ENCODE assay signal across 28 cellular contexts in the genomic region with DNA sequence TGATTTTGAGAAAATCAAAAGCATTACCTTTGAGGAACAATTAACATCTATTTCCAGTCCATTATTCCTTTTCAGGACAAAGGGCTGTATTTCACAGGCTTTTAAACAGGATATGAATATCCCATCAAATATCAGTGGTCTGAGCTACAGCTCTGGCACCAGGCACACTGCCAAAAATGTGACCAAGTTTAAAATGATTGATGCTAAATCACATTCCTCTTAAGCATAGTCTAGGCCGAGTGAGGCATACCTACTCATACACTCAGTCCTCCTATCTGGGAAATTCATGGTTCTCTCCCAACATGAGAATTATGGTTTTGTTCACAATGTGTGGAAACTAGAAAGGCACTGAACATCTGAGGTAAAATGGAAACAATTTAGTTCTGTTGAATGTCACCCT.
"Had no signal": no experiment of that assay in that cellular context is flagged by ENCODE, and none has a peak within 500 bp of the region (broad histone marks: within the 10 kb centered on the region; RNA-seq: fewer than 3 reads in every experiment).

No MANE protein-coding gene starts in this region.

- H3K27me3 ChIP-seq: cardiac muscle cell, foreskin keratinocyte, tibial nerve had no signal

- H3K27me3 Mint-ChIP-seq: activated CD4-positive, alpha-beta T cell treated with anti-CD3 and anti-CD28 coated beads for 36 hours; activated CD8-positive, alpha-beta memory T cell treated with anti-CD3 and anti-CD28 coated beads, Interleukin-2, amount 10 ng/mL, durations not matched to agents 7 days and 5 days; activated naive CD4-positive, alpha-beta T cell treated with anti-CD3 and anti-CD28 coated beads, Interleukin-2, amount 50 U/mL, for 24 hours; brain; effector memory CD8-positive, alpha-beta T cell; natural killer cell treated with Interleukin-12 subunit alpha and Interleukin-12 subunit beta and Interleukin-15 and Interleukin-18, amount 100 ng/mL, for 72 hours had no signal

- H3K27ac Mint-ChIP-seq: activated CD4-positive, alpha-beta T cell treated with anti-CD3 and anti-CD28 coated beads for 36 hours; activated CD8-positive, alpha-beta memory T cell treated with anti-CD3 and anti-CD28 coated beads, Interleukin-2, amount 10 ng/mL, durations not matched to agents 7 days and 5 days; activated CD8-positive, alpha-beta T cell treated with anti-CD3 and anti-CD28 coated beads, Interleukin-2, amount 10 ng/mL, durations not matched to agents 7 days and 5 days; activated naive CD4-positive, alpha-beta T cell treated with anti-CD3 and anti-CD28 coated beads, Interleukin-2, amount 50 U/mL, for 24 hours; activated T-helper 2 cell treated with anti-CD3 and anti-CD28 coated beads, Interferon-gamma antibody, Interleukin-2, Interleukin-4, amounts not matched to agents 10 μg/mL and 5 μg/mL and 100 μg/mL, durations not matched to agents 14 hours and 24 hours and 36 hours; brain; effector memory CD8-positive, alpha-beta T cell; natural killer cell treated with Interleukin-12 subunit alpha and Interleukin-12 subunit beta and Interleukin-15 and Interleukin-18, amount 100 ng/mL, for 72 hours had no signal

- H3K36me3 ChIP-seq: cardiac muscle cell, heart left ventricle, lower lobe of right lung, tibial nerve had no signal

- H3K4me1 Mint-ChIP-seq: activated CD4-positive, alpha-beta T cell treated with anti-CD3 and anti-CD28 coated beads for 36 hours; activated CD8-positive, alpha-beta memory T cell treated with anti-CD3 and anti-CD28 coated beads, Interleukin-2, amount 10 ng/mL, durations not matched to agents 7 days and 5 days; activated naive CD4-positive, alpha-beta T cell treated with anti-CD3 and anti-CD28 coated beads, Interleukin-2, amount 50 U/mL, for 24 hours had no signal

- DNase-seq: activated CD4-positive, alpha-beta T cell treated with anti-CD3 and anti-CD28 coated beads for 36 hours; activated CD4-positive, CD25-positive, alpha-beta regulatory T cell; activated CD8-positive, alpha-beta memory T cell treated with anti-CD3 and anti-CD28 coated beads, Interleukin-2, amount 10 ng/mL, durations not matched to agents 7 days and 5 days; activated CD8-positive, alpha-beta T cell treated with anti-CD3 and anti-CD28 coated beads, Interleukin-2, amount 10 ng/mL, durations not matched to agents 7 days and 5 days; activated T-cell treated with anti-CD3 and anti-CD28 coated beads, Interleukin-2, amount 50 U/mL, for 48 hours; anterior cingulate cortex; cerebellar nuclear complex; effector memory CD8-positive, alpha-beta T cell; erythroblast; foreskin keratinocyte; heart left ventricle; kidney glomerular epithelial cell; lower lobe of right lung; mucosa of descending colon; posterior cingulate gyrus; right cardiac atrium; stimulated activated CD4-positive, alpha-beta T cell treated with anti-CD3 and anti-CD28 coated beads, Interleukin-15, amount 100 ng/mL, for 24 hours; stimulated activated CD4-positive, alpha-beta T cell treated with anti-CD3 and anti-CD28 coated beads, Interleukin-2, amount 100 ng/mL, for 24 hours; stimulated activated naive CD4-positive, alpha-beta T cell; T-helper 2 cell had no signal

- H3K36me3 Mint-ChIP-seq: activated CD8-positive, alpha-beta memory T cell treated with anti-CD3 and anti-CD28 coated beads, Interleukin-2, amount 10 ng/mL, durations not matched to agents 7 days and 5 days; activated naive CD4-positive, alpha-beta T cell treated with anti-CD3 and anti-CD28 coated beads, Interleukin-2, amount 50 U/mL, for 24 hours; brain; natural killer cell treated with Interleukin-12 subunit alpha and Interleukin-12 subunit beta and Interleukin-15 and Interleukin-18, amount 100 ng/mL, for 72 hours had no signal

- H3K4me3 ChIP-seq: cardiac muscle cell, coronary artery, heart left ventricle, lower lobe of right lung, mucosa of descending colon, tibial nerve had no signal

- H3K9me3 Mint-ChIP-seq: activated T-helper 2 cell treated with anti-CD3 and anti-CD28 coated beads, Interferon-gamma antibody, Interleukin-2, Interleukin-4, amounts not matched to agents 10 μg/mL and 5 μg/mL and 100 μg/mL, durations not matched to agents 14 hours and 24 hours and 36 hours; brain had no signal

- ATAC-seq: activated CD4-positive, alpha-beta T cell treated with anti-CD3 and anti-CD28 coated beads for 36 hours; activated CD8-positive, alpha-beta memory T cell treated with anti-CD3 and anti-CD28 coated beads, Interleukin-2, amount 10 ng/mL, durations not matched to agents 7 days and 5 days; activated CD8-positive, alpha-beta T cell treated with anti-CD3 and anti-CD28 coated beads, Interleukin-2, amount 10 ng/mL, durations not matched to agents 7 days and 5 days; effector memory CD8-positive, alpha-beta T cell; foreskin keratinocyte; heart left ventricle; left lobe of liver; lower lobe of right lung; mucosa of descending colon; natural killer cell treated with Interleukin-12 subunit alpha and Interleukin-12 subunit beta and Interleukin-15 and Interleukin-18, amount 100 ng/mL, for 72 hours; right cardiac atrium had no signal

- H3K4me3 Mint-ChIP-seq: activated CD4-positive, alpha-beta T cell treated with anti-CD3 and anti-CD28 coated beads for 36 hours; activated CD8-positive, alpha-beta memory T cell treated with anti-CD3 and anti-CD28 coated beads, Interleukin-2, amount 10 ng/mL, durations not matched to agents 7 days and 5 days; activated CD8-positive, alpha-beta T cell treated with anti-CD3 and anti-CD28 coated beads, Interleukin-2, amount 10 ng/mL, durations not matched to agents 7 days and 5 days; activated naive CD4-positive, alpha-beta T cell treated with anti-CD3 and anti-CD28 coated beads, Interleukin-2, amount 50 U/mL, for 24 hours; brain; effector memory CD8-positive, alpha-beta T cell; natural killer cell treated with Interleukin-12 subunit alpha and Interleukin-12 subunit beta and Interleukin-15 and Interleukin-18, amount 100 ng/mL, for 72 hours had no signal
